In genomic region chr13:93767231-93767916, GRCh38 we compare ENCODE assay signal across 17 cellular contexts.
"Had no signal": no experiment of that assay in that cellular context is flagged by ENCODE, and none has a peak within 500 bp of the region (broad histone marks: within the 10 kb centered on the region; RNA-seq: fewer than 3 reads in every experiment).

No MANE protein-coding gene starts in this region.

- H3K4me3 Mint-ChIP-seq: activated CD8-positive, alpha-beta memory T cell treated with anti-CD3 and anti-CD28 coated beads, Interleukin-2, amount 10 ng/mL, durations not matched to agents 7 days and 5 days; activated naive CD8-positive, alpha-beta T cell; memory B cell; neural crest cell had no signal

- H3K36me3 ChIP-seq: esophagus muscularis mucosa, left lung, ovary had no signal

- H3K27ac Mint-ChIP-seq: activated CD8-positive, alpha-beta memory T cell treated with anti-CD3 and anti-CD28 coated beads, Interleukin-2, amount 10 ng/mL, durations not matched to agents 7 days and 5 days; activated naive CD8-positive, alpha-beta T cell; memory B cell had no signal

- H3K36me3 Mint-ChIP-seq: activated CD8-positive, alpha-beta memory T cell treated with anti-CD3 and anti-CD28 coated beads, Interleukin-2, amount 10 ng/mL, durations not matched to agents 7 days and 5 days; activated naive CD8-positive, alpha-beta T cell; memory B cell had no signal

- H3K27me3 Mint-ChIP-seq: memory B cell had no signal

- H3K27ac ChIP-seq: esophagus muscularis mucosa, foreskin keratinocyte, left lung had no signal

- DNase-seq: activated CD4-positive, alpha-beta T cell treated with anti-CD3 and anti-CD28 coated beads for 1 hour; activated CD4-positive, alpha-beta T cell treated with anti-CD3 and anti-CD28 coated beads, Interleukin-2, amount 50 U/mL, for 48 hours; activated CD8-positive, alpha-beta memory T cell treated with anti-CD3 and anti-CD28 coated beads, Interleukin-2, amount 10 ng/mL, durations not matched to agents 7 days and 5 days; activated gamma-delta T cell; activated T-cell treated with anti-CD3 and anti-CD28 coated beads, Interleukin-2, amount 50 U/mL, for 48 hours; amygdala; foreskin keratinocyte; head of caudate nucleus; left lung; ovary; retina; SW 1271; trophoblast cell had no signal

- H3K4me1 ChIP-seq: foreskin keratinocyte, left lung had no signal

- H3K4me3 ChIP-seq: esophagus muscularis mucosa, left lung, ovary had no signal

- H3K4me1 Mint-ChIP-seq: activated CD8-positive, alpha-beta memory T cell treated with anti-CD3 and anti-CD28 coated beads, Interleukin-2, amount 10 ng/mL, durations not matched to agents 7 days and 5 days; memory B cell had no signal
